Comparison of ENCODE assay signal across 8 cellular contexts in genomic region chr17:4948166-4948996, GRCh38. TPM values are rescaled to one million over a fixed set of nuclear protein-coding genes. Genes with fewer than 3 reads are reported as not detected.
DNase-seq lines count a peak whose midpoint lies in the region; ATAC-seq, FAIRE-seq and TF ChIP-seq lines count a peak whose summit lies in the region.

Gene PFN1 (minus strand): TSS chr17:4948530. CDS start chr17:4948394, 136 bp downstream.

- ATAC-seq in HG03025 (IDR thresholded peaks at IDR 0.05; ENCODE audit: low FRiP score, unreplicated experiment) (peak; percentile 22), GM21390 (IDR thresholded peaks at IDR 0.05; ENCODE audit: unreplicated experiment) (no peak)

- peak within 1 kb of the TSS; percentile 86 to 87 for H3K9ac ChIP-seq in kidney (ENCODE audit: low read length in 2 of 2)

- peaks cover 14 to 29% of the 10 kb centered on the region in 2 donors for H3K4me1 ChIP-seq in kidney (ENCODE audit: control insufficient read depth in 1 of 2, insufficient read depth in 1 of 2, low read depth in 1 of 2, low read length in 2 of 2)

- H3K9me3 ChIP-seq in kidney (ENCODE audit: control insufficient read depth in 1 of 2, low read length in 2 of 2) = no peaks in the 10 kb centered on the region

- in situ Hi-C loops in G401 (cut with HindIII; ENCODE audit: low sequenced_read_pairs) = no loop called here

- peaks cover 11 to 21% of the 10 kb centered on the region in 2 donors for H3K36me3 ChIP-seq in kidney (ENCODE audit: control insufficient read depth in 1 of 2, insufficient read depth in 2 of 2, low read length in 2 of 2)

- DNase-seq in G401 (ENCODE audit: low spot score) (peak; percentile 90), NCI-H345 treated with DMSO at 0.1 percent for 48 hours (lab: John Stamatoyannopoulos, UW; ENCODE audit: unreplicated experiment) (peak; percentile 65), cerebellar cortex (ENCODE audit: low spot score) (peak; percentile 89), kidney (peak; percentile 96)
- peak; percentile 82 for DNase-seq in activated CD4-positive, CD25-positive, alpha-beta regulatory T cell treated with anti-CD3 and anti-CD28 coated beads, Interleukin-2, amount 50 U/mL, for 72 hours
- peak; percentile 88 to 90 (median 89) for DNase-seq in stimulated activated CD4-positive, alpha-beta T cell treated with anti-CD3 and anti-CD28 coated beads, Interleukin-12 subunit alpha, Interleukin-12 subunit beta, amount 100 ng/mL, for 48 hours (ENCODE audit: low read depth in 2 of 3, low spot score in 1 of 3)

- intact Hi-C loops in kidney (cut with DNase I) = no loop called here

- TF ChIP-seq CTCF in kidney (IDR thresholded peaks at IDR 0.05; ENCODE audit: borderline replicate concordance, extremely low read depth, insufficient read depth) = no peak

- H3K27ac ChIP-seq in kidney (ENCODE audit: low read depth in 2 of 2, low read length in 2 of 2) = peak within 1 kb of the TSS; percentile 97 to 98

- peak within 1 kb of the TSS; percentile 83 to 95 for H3K4me3 ChIP-seq in kidney (ENCODE audit: low read length in 2 of 2)

- no peak for FAIRE-seq in kidney (lab: Jason Lieb, UNC)

RNA-seq across cellular contexts. Expression of gene PFN1, which starts in this region (rescaled TPM):
- total RNA-seq in G401 (2014; rRNA removed; shearing (Covaris generic)) = 563 and 707 TPM in 2 replicates
- 496 TPM for total RNA-seq in kidney
- 614 TPM for polyA plus RNA-seq in kidney (ENCODE audit: insufficient read depth, low read depth, low replicate concordance)
